Comparison of ENCODE assay signal across 19 cellular contexts in the genomic region with DNA sequence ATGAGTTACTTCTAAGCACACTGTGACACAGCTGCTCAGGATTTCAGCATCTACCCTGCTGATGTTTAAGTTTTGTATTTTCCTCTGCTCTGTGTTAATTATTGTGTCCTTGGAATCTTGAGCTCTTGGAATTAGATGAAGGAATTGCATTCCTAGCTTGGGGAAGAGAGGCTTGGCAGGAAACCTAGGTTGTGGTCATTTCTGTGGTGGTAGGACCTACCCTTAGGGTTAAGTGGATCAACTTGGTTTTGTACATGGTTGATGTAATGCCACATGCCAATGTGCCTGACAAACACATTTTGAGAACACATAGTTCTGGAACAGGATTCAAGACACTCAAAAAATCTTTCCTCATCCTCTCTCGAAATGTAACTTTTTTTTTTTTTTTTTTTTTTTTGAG.
DNase-seq lines count a peak whose midpoint lies in the region; ATAC-seq and TF ChIP-seq lines count a peak whose summit lies in the region.
"Had no signal": no experiment of that assay in that cellular context is flagged by ENCODE, and none has a peak within 500 bp of the region (broad histone marks: within the 10 kb centered on the region; RNA-seq: fewer than 3 reads in every experiment).

No MANE protein-coding gene starts in this region.

- H3K27ac Mint-ChIP-seq in MCF 10A (ENCODE audit: low read depth, unreplicated experiment) = peak overlapping the region; percentile 91
- H3K27ac Mint-ChIP-seq: CD4-positive, alpha-beta memory T cell had no signal

- BruUV-seq in MCF 10A (replicated peaks; lab: Mats Ljungman, UMichigan) = no TSS peak

- no peak overlapping the region for H3K4me3 Mint-ChIP-seq in MCF 10A (ENCODE audit: unreplicated experiment)
- H3K4me3 Mint-ChIP-seq: CD4-positive, alpha-beta memory T cell had no signal

- H3K27me3 Mint-ChIP-seq in MCF 10A (ENCODE audit: insufficient read depth, unreplicated experiment) = no peaks in the 10 kb centered on the region

- no peak for ATAC-seq in GM21825 (IDR thresholded peaks at IDR 0.05; ENCODE audit: unreplicated experiment)

- intact Hi-C loops in MCF 10A (cut with micrococcal nuclease) = no loop called here

- no peaks in the 10 kb centered on the region for H3K9me3 Mint-ChIP-seq in MCF 10A (ENCODE audit: unreplicated experiment)
- H3K9me3 Mint-ChIP-seq: CD4-positive, alpha-beta memory T cell had no signal

- TF ChIP-seq CTCF in MCF 10A (IDR thresholded peaks at IDR 0.05; ENCODE audit: unreplicated experiment) = no peak

- peaks cover 30% of the 10 kb centered on the region for H3K4me1 Mint-ChIP-seq in MCF 10A (ENCODE audit: insufficient read depth, unreplicated experiment)
- H3K4me1 Mint-ChIP-seq: CD4-positive, alpha-beta memory T cell had no signal

- no peaks in the 10 kb centered on the region for H3K36me3 Mint-ChIP-seq in MCF 10A (ENCODE audit: insufficient read depth, unreplicated experiment)
- H3K36me3 Mint-ChIP-seq: CD4-positive, alpha-beta memory T cell had no signal

- POLR2A ChIA-PET in MCF 10A (lab: Yijun Ruan, JAX) = interaction anchor here (1.2 kb wide), 1 partner anchor 24 kb away, joined by 3 read pairs; no protein-coding TSS in a partner anchor

- DNase-seq in RPMI7951 (ENCODE audit: low read depth) (peak; percentile 3), MCF 10A (ENCODE audit: unreplicated experiment) (peak; percentile 69), fibroblast of the conjunctiva (ENCODE audit: low read depth) (peak; percentile 6), renal cortical epithelial cell (ENCODE audit: low read depth) (peak; percentile 52), middle frontal gyrus (ENCODE audit: extremely low spot score, low spot score) (no peak), NCI-H510A treated with DMSO at 0.1 percent for 48 hours (lab: John Stamatoyannopoulos, UW) (no peak), occipital lobe (lab: John Stamatoyannopoulos, UW) (no peak)
- DNase-seq: CD4-positive, alpha-beta memory T cell; DMS153; GDM1; HCEC 1CT; KBM-7; NCI-H1417; NCI-H187 treated with DMSO at 0.1 percent for 48 hours; NCI-H345; NK-92 treated with Interleukin-12 subunit alpha and Interleukin-12 subunit beta, amount 100 ng/mL, for 24 hours; Peyer's patch; Right ventricle myocardium superior had no signal

- CTCF ChIA-PET in MCF 10A (lab: Yijun Ruan, JAX) = interaction anchor here (0.6 to 0.9 kb wide), 3 partner anchors 45 to 941 kb away, joined by 3 to 4 read pairs (median 3); no protein-coding TSS in a partner anchor

Comparison
In these comparisons a context has a peak if more than half of its experiments do, and no peak if none do; other contexts are left out.
1. DNase-seq: peak in RPMI7951 (single experiment), MCF 10A (single experiment), fibroblast of the conjunctiva (single experiment) and renal cortical epithelial cell (single experiment); none in middle frontal gyrus (single experiment), NCI-H510A treated with DMSO at 0.1 percent for 48 hours (single experiment) and occipital lobe (single experiment).